In the genomic region with DNA sequence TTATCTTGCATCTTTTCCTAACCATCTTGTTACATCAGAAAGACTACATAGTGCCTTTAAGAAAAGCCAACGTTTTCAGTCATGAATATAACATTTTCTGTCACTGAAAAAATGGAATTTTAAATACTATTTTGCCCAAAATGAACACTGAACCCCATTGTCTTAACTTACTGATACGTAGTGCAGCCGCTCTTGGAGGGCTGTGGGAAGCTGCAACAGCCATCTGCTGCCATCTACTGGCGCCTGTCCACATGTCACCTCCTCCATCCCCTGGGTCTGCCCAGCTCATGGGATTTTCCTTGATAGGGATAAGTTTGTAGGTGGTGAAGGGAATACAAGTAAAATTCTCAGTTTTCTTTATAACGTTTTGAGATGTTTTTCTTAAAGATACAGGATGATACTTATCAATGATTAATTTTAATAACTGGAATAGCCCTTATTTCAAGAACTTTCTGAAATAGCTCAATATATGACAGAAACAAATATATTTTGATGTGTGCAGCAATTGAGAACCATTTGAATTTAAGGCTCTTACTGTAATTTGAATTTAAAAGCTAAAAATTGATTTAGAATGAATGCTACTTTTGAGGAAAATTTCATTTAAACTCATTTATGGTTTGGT, we compare ENCODE assay signal across 8 cellular contexts.
DNase-seq lines count a peak whose midpoint lies in the region; ATAC-seq and TF ChIP-seq lines count a peak whose summit lies in the region.

No MANE protein-coding gene starts in this region.

- no peak overlapping the region for H3K4me3 ChIP-seq in astrocyte of the cerebellum (ENCODE audit: low read depth, low read length)
- H3K4me3 ChIP-seq in hepatocyte: no peak overlapping the region

- ATAC-seq in HG02970 (IDR thresholded peaks at IDR 0.05; ENCODE audit: low FRiP score, unreplicated experiment): peak; percentile 75

- no peaks in the 10 kb centered on the region for H3K36me3 ChIP-seq in hepatocyte (replicated peaks; ENCODE audit: insufficient read depth, low read depth)

- H4K20me1 ChIP-seq in hepatocyte (ENCODE audit: insufficient read depth, poor library complexity, severe bottlenecking): no peaks in the 10 kb centered on the region

- H3K4me1 ChIP-seq in hepatocyte (ENCODE audit: insufficient read depth): peaks cover 9% of the 10 kb centered on the region

- H3K9me2 ChIP-seq in hepatocyte (replicated peaks; ENCODE audit: insufficient read depth): no peaks in the 10 kb centered on the region

- H3K9me3 ChIP-seq in hepatocyte (ENCODE audit: low read depth): no peaks in the 10 kb centered on the region

- DNase-seq in SIG-M5 treated with dmso at 0.1 percent for 504 hours (lab: John Stamatoyannopoulos, UW; ENCODE audit: unreplicated experiment) (peak; percentile 65), SIG-M5 (lab: John Stamatoyannopoulos, UW) (no peak), NCI-H187 (lab: John Stamatoyannopoulos, UW) (peak; percentile 79 to 93), T-helper 9 cell (peak; percentile 65), astrocyte of the cerebellum (ENCODE audit: low read depth) (peak; percentile 73), hepatocyte (ENCODE audit: low spot score) (peak; percentile 88), smooth muscle cell of the brain vasculature (ENCODE audit: low read depth, low spot score) (peak; percentile 90)

- 2% methylated on average over 5 of the region's 5 CpGs for WGBS in hepatocyte (ENCODE audit: low lambda C conversion rate, missing lambda C conversion rate)

- H3K27me3 ChIP-seq in hepatocyte: no peaks in the 10 kb centered on the region

- in situ Hi-C loops in astrocyte of the cerebellum (cut with HindIII; ENCODE audit: low sequenced_read_pairs): loop anchor here (10.0 kb wide), 1 partner anchor 530 kb away; the partner anchor contains the start of gene ZIC2

- no peak overlapping the region for H2AFZ ChIP-seq in hepatocyte

- no peak overlapping the region for H3K27ac ChIP-seq in hepatocyte

- TF ChIP-seq CTCF in astrocyte of the cerebellum (IDR thresholded peaks at IDR 0.05; ENCODE audit: low read depth, low read length, missing control alignments) (peak; percentile 96), hepatocyte (IDR thresholded peaks at IDR 0.05; ENCODE audit: poor library complexity) (peak; percentile 97)

- no peak overlapping the region for H3K4me2 ChIP-seq in hepatocyte

- H3K79me2 ChIP-seq in hepatocyte: no peaks in the 10 kb centered on the region
